Comparison of ENCODE assay signal across 17 cellular contexts in the genomic region with DNA sequence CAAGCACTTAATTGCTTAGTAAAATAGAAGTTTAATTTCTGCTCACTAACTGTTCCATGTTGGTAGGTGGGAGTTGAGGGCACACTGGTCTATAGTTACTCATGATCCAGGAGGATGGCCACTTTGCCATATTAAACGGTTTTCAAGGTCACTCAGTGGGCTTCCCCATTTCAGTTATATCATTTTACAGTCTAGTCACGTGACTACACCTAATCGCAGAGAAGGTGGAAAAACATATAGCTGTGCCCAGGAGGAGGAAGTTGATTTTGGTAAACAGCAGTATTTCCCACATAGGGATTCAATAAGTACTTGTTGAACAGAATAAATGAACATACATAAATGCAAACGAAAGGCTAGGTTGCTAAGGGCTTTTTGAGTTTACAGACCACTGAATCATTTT.
DNase-seq lines count a peak whose midpoint lies in the region; ATAC-seq, FAIRE-seq and TF ChIP-seq lines count a peak whose summit lies in the region.
"Had no signal": no experiment of that assay in that cellular context is flagged by ENCODE, and none has a peak within 500 bp of the region (broad histone marks: within the 10 kb centered on the region; RNA-seq: fewer than 3 reads in every experiment).

No MANE protein-coding gene starts in this region.

- no peaks in the 10 kb centered on the region for H3K9me1 ChIP-seq in K562 (ENCODE audit: control insufficient read depth, insufficient read depth, low read length)

- TF ChIP-seq EP300 in HepG2 (IDR thresholded peaks at IDR 0.05; ENCODE audit: low read depth in 2 of 2, low read length in 2 of 2) (no peak), HepG2 (CRISPR knock-in tag; IDR thresholded peaks at IDR 0.05; ENCODE audit: borderline replicate concordance) (no peak), K562 (IDR thresholded peaks at IDR 0.05; ENCODE audit: low read length) (no peak)

- no peak for FAIRE-seq in HepG2 (lab: Jason Lieb, UNC)
- no peak for FAIRE-seq in K562 (lab: Jason Lieb, UNC)

- peaks cover 9% of the 10 kb centered on the region; the same call in 1 of the 2 replicates for H3K9me3 ChIP-seq in HepG2 (ENCODE audit: low read length)
- H3K9me3 ChIP-seq in right lobe of liver = no peaks in the 10 kb centered on the region
- no peaks in the 10 kb centered on the region; the same call in 1 of the 2 replicates for H3K9me3 ChIP-seq in K562 (replicated peaks; ENCODE audit: control insufficient read depth, insufficient read depth, low read depth, low read length)
- H3K9me3 ChIP-seq: BLaER1 had no signal

- no peak overlapping the region for H2AFZ ChIP-seq in HepG2 (ENCODE audit: low read length)
- H2AFZ ChIP-seq in K562 (ENCODE audit: low read depth, low read length) = no peak overlapping the region

- H3K4me2 ChIP-seq in HepG2 (ENCODE audit: low read depth, low read length) = no peak overlapping the region
- H3K4me2 ChIP-seq in K562 (ENCODE audit: insufficient read depth, low read length) = no peak overlapping the region
- H3K4me2 ChIP-seq: BLaER1, KMS-11 had no signal

- no peak overlapping the region for H3K9ac ChIP-seq in HepG2 (ENCODE audit: insufficient read depth, low read depth, low read length)
- no peak overlapping the region for H3K9ac ChIP-seq in K562 (ENCODE audit: insufficient read depth in 1 of 2, low read depth in 2 of 2, low read length in 2 of 2)
- H3K9ac ChIP-seq: BLaER1, KMS-11 had no signal

- no peak for TF ChIP-seq RAD21 in HepG2 (CRISPR knock-in tag; IDR thresholded peaks at IDR 0.05)
- no peak for TF ChIP-seq RAD21 in K562 (CRISPR knock-in tag; conservative IDR thresholded peaks at IDR 0.05 in 1 of 2, IDR thresholded peaks at IDR 0.05 in 1 of 2)

- TF ChIP-seq POLR2A in HepG2 (IDR thresholded peaks at IDR 0.05; ENCODE audit: insufficient read depth in 1 of 2, low read depth in 2 of 2, low read length in 2 of 2) (no peak), right lobe of liver (IDR thresholded peaks at IDR 0.05) (no peak), K562 (conservative IDR thresholded peaks at IDR 0.05) (no peak)

- POLR2A ChIA-PET in HepG2 (lab: Yijun Ruan, JAX) (no interaction called here), K562 (lab: Yijun Ruan, JAX) (no interaction called here)

- TF ChIP-seq CTCF in HepG2 (CRISPR knock-in tag; IDR thresholded peaks at IDR 0.05) (no peak), right lobe of liver (IDR thresholded peaks at IDR 0.05) (no peak), K562 (IDR thresholded peaks at IDR 0.05 in 2 of 3, conservative IDR thresholded peaks at IDR 0.05 in 1 of 3; ENCODE audit: insufficient read depth in 2 of 3, low read depth in 1 of 3, low read length in 3 of 3) (no peak)

- H3K27ac ChIP-seq in HepG2 (ENCODE audit: extremely low read length, insufficient read depth, low read length) = no peak overlapping the region
- no peak overlapping the region for H3K27ac ChIP-seq in right lobe of liver
- no peak overlapping the region for H3K27ac ChIP-seq in K562 (ENCODE audit: extremely low read depth, low read depth, low read length)
- H3K27ac ChIP-seq: 22Rv1, BLaER1, KMS-11 had no signal

- intact Hi-C loops in HepG2 (cut with micrococcal nuclease; ENCODE audit: unreplicated experiment) (no loop called here), right lobe of liver (cut with DNase I) (no loop called here), K562 (cut with micrococcal nuclease) (no loop called here)

- in situ Hi-C loops in HepG2 (cut with HindIII; ENCODE audit: extremely low pct_ligation_motif_present, low pct_unique_long_range_greater_than_20kb) = no loop called here
- in situ Hi-C loops in K562 (cut with MboI) = no loop called here

- no TSS peak for BruUV-seq in HepG2 (replicated peaks; lab: Mats Ljungman, UMichigan)
- BruUV-seq in K562 (replicated peaks; lab: Mats Ljungman, UMichigan) = no TSS peak

- DNase-seq in DMS153 (lab: John Stamatoyannopoulos, UW) (peak; percentile 27), DMS153 treated with DMSO at 0.1 percent for 48 hours (lab: John Stamatoyannopoulos, UW; ENCODE audit: unreplicated experiment) (no peak), HepG2 (ENCODE audit: low spot score) (no peak), right lobe of liver (no peak), K562 (ENCODE audit: extremely low read depth in 1 of 4, low spot score in 3 of 4) (no peak), T-helper 1 cell (no peak), NCI-H345 (lab: John Stamatoyannopoulos, UW) (no peak)
- DNase-seq: CD4-positive, alpha-beta memory T cell; DMS79; GDM1; GOT3; H7; HFFc6 had no signal

- 0% methylated on average over 4 of the region's 4 CpGs for WGBS in HepG2 (ENCODE audit: low lambda C conversion rate)
- WGBS in right lobe of liver (ENCODE audit: insufficient coverage, low coverage, low lambda C conversion rate, missing lambda C conversion rate) = 63% methylated on average over 4 of the region's 4 CpGs
- 1% methylated on average over 4 of the region's 4 CpGs for WGBS in K562 (ENCODE audit: insufficient coverage, low coverage, missing lambda C conversion rate)

- H3K27me3 ChIP-seq in HepG2 (ENCODE audit: control insufficient read depth in 1 of 2, insufficient read depth in 2 of 2, low read length in 2 of 2) (no peaks in the 10 kb centered on the region), right lobe of liver (no peaks in the 10 kb centered on the region), K562 (ENCODE audit: control insufficient read depth in 2 of 2, insufficient read depth in 2 of 2, low read length in 2 of 2) (no peaks in the 10 kb centered on the region)
- H3K27me3 ChIP-seq: BLaER1 had no signal

- H3K4me3 ChIP-seq in HepG2 (replicated peaks in 1 of 3; ENCODE audit: insufficient read depth in 1 of 3, low read depth in 2 of 3, low read length in 3 of 3) (no peak overlapping the region), right lobe of liver (no peak overlapping the region), K562 (no peak overlapping the region)
- H3K4me3 ChIP-seq: BLaER1 had no signal

- CTCF ChIA-PET in HepG2 (lab: Yijun Ruan, JAX; ENCODE audit: low intra/inter-chr PET ratio, low total read pairs) = no interaction called here
- CTCF ChIA-PET in K562 (lab: Yijun Ruan, JAX; ENCODE audit: low intra/inter-chr PET ratio) = no interaction called here

- H4K20me1 ChIP-seq in HepG2 (ENCODE audit: insufficient read depth, low read length) (no peaks in the 10 kb centered on the region), K562 (replicated peaks; ENCODE audit: control insufficient read depth, insufficient read depth, low read length) (no peaks in the 10 kb centered on the region)
- H4K20me1 ChIP-seq: BLaER1 had no signal

- ATAC-seq in HepG2 = no peak
- no peak for ATAC-seq in right lobe of liver
- ATAC-seq in K562 = no peak
- ATAC-seq: HCT116 had no signal

- H3K79me2 ChIP-seq in HepG2 (ENCODE audit: insufficient read depth, low read length) (no peaks in the 10 kb centered on the region), K562 (ENCODE audit: control insufficient read depth, insufficient read depth, low read length) (no peaks in the 10 kb centered on the region)

- H3K4me1 ChIP-seq in HepG2 (ENCODE audit: insufficient read depth, low read length) (no peaks in the 10 kb centered on the region), right lobe of liver (peaks cover 0 to 4% (median 0%) of the 10 kb centered on the region in 4 donors), K562 (replicated peaks in 1 of 2; ENCODE audit: control insufficient read depth in 2 of 2, insufficient read depth in 2 of 2, low read length in 2 of 2) (no peaks in the 10 kb centered on the region)

- H3K36me3 ChIP-seq in HepG2 (replicated peaks in 1 of 2; ENCODE audit: control insufficient read depth in 1 of 2, insufficient read depth in 2 of 2, low read length in 2 of 2) (no peaks in the 10 kb centered on the region), right lobe of liver (no peaks in the 10 kb centered on the region), K562 (ENCODE audit: control insufficient read depth, insufficient read depth, low read length) (no peaks in the 10 kb centered on the region)
- H3K36me3 ChIP-seq: BLaER1 had no signal

TF ChIP-seq in HepG2, 621 proteins besides CTCF, POLR2A, EP300 and RAD21 (continues in another document):
- no peak for TF ChIP-seq ZFP90 (CRISPR knock-in tag; IDR thresholded peaks at IDR 0.05; ENCODE audit: borderline replicate concordance)
- peak; percentile 80 for TF ChIP-seq RAD51 (IDR thresholded peaks at IDR 0.05; ENCODE audit: borderline replicate concordance)

TF ChIP-seq in K562, 482 proteins besides CTCF, POLR2A, EP300 and RAD21 (continues in another document):
- TF ChIP-seq, protein P1, sequence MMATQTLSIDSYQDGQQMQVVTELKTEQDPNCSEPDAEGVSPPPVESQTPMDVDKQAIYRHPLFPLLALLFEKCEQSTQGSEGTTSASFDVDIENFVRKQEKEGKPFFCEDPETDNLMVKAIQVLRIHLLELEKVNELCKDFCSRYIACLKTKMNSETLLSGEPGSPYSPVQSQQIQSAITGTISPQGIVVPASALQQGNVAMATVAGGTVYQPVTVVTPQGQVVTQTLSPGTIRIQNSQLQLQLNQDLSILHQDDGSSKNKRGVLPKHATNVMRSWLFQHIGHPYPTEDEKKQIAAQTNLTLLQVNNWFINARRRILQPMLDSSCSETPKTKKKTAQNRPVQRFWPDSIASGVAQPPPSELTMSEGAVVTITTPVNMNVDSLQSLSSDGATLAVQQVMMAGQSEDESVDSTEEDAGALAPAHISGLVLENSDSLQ (IDR thresholded peaks at IDR 0.05) = no peak
- no peak for TF ChIP-seq PREB (CRISPR knock-in tag; IDR thresholded peaks at IDR 0.05)
- TF ChIP-seq, protein P2, sequence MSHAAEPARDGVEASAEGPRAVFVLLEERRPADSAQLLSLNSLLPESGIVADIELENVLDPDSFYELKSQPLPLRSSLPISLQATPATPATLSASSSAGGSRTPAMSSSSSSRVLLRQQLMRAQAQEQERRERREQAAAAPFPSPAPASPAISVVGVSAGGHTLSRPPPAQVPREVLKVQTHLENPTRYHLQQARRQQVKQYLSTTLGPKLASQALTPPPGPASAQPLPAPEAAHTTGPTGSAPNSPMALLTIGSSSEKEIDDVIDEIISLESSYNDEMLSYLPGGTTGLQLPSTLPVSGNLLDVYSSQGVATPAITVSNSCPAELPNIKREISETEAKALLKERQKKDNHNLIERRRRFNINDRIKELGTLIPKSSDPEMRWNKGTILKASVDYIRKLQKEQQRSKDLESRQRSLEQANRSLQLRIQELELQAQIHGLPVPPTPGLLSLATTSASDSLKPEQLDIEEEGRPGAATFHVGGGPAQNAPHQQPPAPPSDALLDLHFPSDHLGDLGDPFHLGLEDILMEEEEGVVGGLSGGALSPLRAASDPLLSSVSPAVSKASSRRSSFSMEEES (CRISPR knock-in tag; IDR thresholded peaks at IDR 0.05) = peak; percentile 92
